4 cellular contexts compared by ENCODE assay signal in genomic region chr7:158046246-158046645, GRCh38.
DNase-seq lines count a peak whose midpoint lies in the region; ATAC-seq, FAIRE-seq and TF ChIP-seq lines count a peak whose summit lies in the region.
"Not testable (repeated sequence)": the region's sequence is repeated elsewhere in the genome, so short reads cannot be mapped to it uniquely, and the experiment has no call there.

No MANE protein-coding gene starts in this region.

- H2AK5ac ChIP-seq in neuronal stem cell (ENCODE audit: low read depth, low read length) = not testable (repeated sequence)

- H2AFZ ChIP-seq in neuronal stem cell (ENCODE audit: low read length) = not testable (repeated sequence)

- H3K18ac ChIP-seq in neuronal stem cell (ENCODE audit: low read length) = peak overlapping the region; percentile 44

- not testable (repeated sequence) for DNase-seq in bronchial epithelial cell (ENCODE audit: low read depth); neuronal stem cell (ENCODE audit: low spot score)
- DNase-seq in cerebellum (ENCODE audit: low spot score) = peak; percentile 43
- peak; percentile 5 for DNase-seq in sciatic nerve (ENCODE audit: low spot score)

- H3K9ac ChIP-seq in neuronal stem cell (ENCODE audit: low read depth, low read length, poor library complexity) = peak overlapping the region; percentile 57

- not testable (repeated sequence) for H4K8ac ChIP-seq in neuronal stem cell (ENCODE audit: low read depth, low read length)

- H3K79me1 ChIP-seq in neuronal stem cell (ENCODE audit: low read depth, low read length) = not testable (repeated sequence)

- TF ChIP-seq CTCF in bronchial epithelial cell (IDR thresholded peaks at IDR 0.05; ENCODE audit: insufficient read depth, low read length, severe bottlenecking) = not testable (repeated sequence)

- not testable (repeated sequence) for ATAC-seq in sciatic nerve

- H3K36me3 ChIP-seq in bronchial epithelial cell (ENCODE audit: control insufficient read depth, insufficient read depth, low read length); neuronal stem cell (replicated peaks in 1 of 2; ENCODE audit: control insufficient read depth in 2 of 2, insufficient read depth in 2 of 2, low read length in 2 of 2): not testable (repeated sequence)

- H3K23ac ChIP-seq in neuronal stem cell (ENCODE audit: low read depth, low read length, poor library complexity) = peak overlapping the region; percentile 10

- peaks cover 0 to 19% of the 10 kb centered on the region in 2 donors for H3K4me1 ChIP-seq in neuronal stem cell (ENCODE audit: control insufficient read depth in 2 of 2, insufficient read depth in 1 of 2, low read depth in 1 of 2, low read length in 2 of 2)

- not testable (repeated sequence) for H3K27me3 ChIP-seq in bronchial epithelial cell (ENCODE audit: control insufficient read depth, insufficient read depth, low read length); neuronal stem cell (ENCODE audit: control insufficient read depth in 3 of 3, insufficient read depth in 3 of 3, low read depth in 1 of 3, low read length in 3 of 3)

- not testable (repeated sequence) for H2BK15ac ChIP-seq in neuronal stem cell (ENCODE audit: low read length)

- not testable (repeated sequence) for H2BK120ac ChIP-seq in neuronal stem cell (ENCODE audit: low read depth, low read length)

- H2BK5ac ChIP-seq in neuronal stem cell (ENCODE audit: low read length) = not testable (repeated sequence)

- H3K14ac ChIP-seq in neuronal stem cell (ENCODE audit: low read length) = not testable (repeated sequence)

- not testable (repeated sequence) for H3K9me3 ChIP-seq in neuronal stem cell (replicated peaks in 1 of 2; ENCODE audit: control insufficient read depth in 2 of 2, insufficient read depth in 1 of 2, low read depth in 1 of 2, low read length in 2 of 2)

- H4K91ac ChIP-seq in neuronal stem cell (ENCODE audit: low read depth, low read length, poor library complexity) = not testable (repeated sequence)

- FAIRE-seq in bronchial epithelial cell (lab: Jason Lieb, UNC) = peak; percentile 90

- H3K4ac ChIP-seq in neuronal stem cell (ENCODE audit: low read length) = not testable (repeated sequence)

- not testable (repeated sequence) for H3K4me3 ChIP-seq in bronchial epithelial cell (ENCODE audit: low read depth, low read length); neuronal stem cell (ENCODE audit: low read length in 2 of 2)

- intact Hi-C loops in sciatic nerve (cut with DNase I) = not testable (repeated sequence)

- peak overlapping the region; percentile 2 for H2BK12ac ChIP-seq in neuronal stem cell (ENCODE audit: low read length)

- WGBS in neuronal stem cell (ENCODE audit: extremely low coverage in 2 of 2, insufficient read length in 2 of 2, insufficient replicate concordance in 1 of 2), 2 donors = no CpG with 5 or more reads among the region's 12 CpGs

- not testable (repeated sequence) for H3K4me2 ChIP-seq in neuronal stem cell (ENCODE audit: insufficient read depth, low read length, poor library complexity, severe bottlenecking)

- not testable (repeated sequence) for H3K27ac ChIP-seq in neuronal stem cell (replicated peaks; ENCODE audit: low read length)
